13 cellular contexts compared by ENCODE assay signal in the genomic region with DNA sequence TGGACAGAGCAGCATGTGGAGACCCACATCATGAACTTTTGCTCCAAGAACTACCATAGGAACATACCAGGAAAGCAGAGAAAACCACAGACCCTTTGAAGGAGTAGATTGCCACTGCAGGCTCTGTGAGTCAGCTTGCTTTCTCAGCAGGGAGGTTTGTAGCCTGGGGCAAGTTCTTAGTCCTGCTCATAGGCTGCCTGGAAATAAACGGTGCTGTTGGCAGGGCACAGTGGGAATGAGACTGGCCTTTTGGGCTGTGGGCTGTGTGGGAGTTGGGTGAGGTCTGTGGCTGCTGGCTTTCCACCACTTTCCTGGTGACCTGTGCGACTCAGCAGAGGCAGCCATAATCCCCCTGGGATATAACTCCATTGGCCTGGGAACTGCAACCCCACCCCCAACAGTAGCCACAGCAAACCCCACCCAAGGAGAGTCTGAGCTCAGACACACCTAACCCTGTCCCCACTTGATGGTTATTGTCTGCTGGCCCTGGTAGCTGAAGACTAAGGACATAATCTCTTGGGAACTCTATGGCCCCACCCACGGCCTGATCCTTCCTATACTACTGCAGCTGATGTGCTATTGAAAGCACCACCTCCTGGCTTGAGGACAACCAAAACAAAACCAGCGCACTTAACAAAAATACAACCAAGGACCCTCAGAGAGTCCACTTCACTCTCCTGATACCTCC.
DNase-seq lines count a peak whose midpoint lies in the region; ATAC-seq and TF ChIP-seq lines count a peak whose summit lies in the region.
"Had no signal": no experiment of that assay in that cellular context is flagged by ENCODE, and none has a peak within 500 bp of the region (broad histone marks: within the 10 kb centered on the region; RNA-seq: fewer than 3 reads in every experiment).

No MANE protein-coding gene starts in this region.

- H3K27ac Mint-ChIP-seq in neural progenitor cell = no peak overlapping the region
- H3K27ac Mint-ChIP-seq in activated naive CD8-positive, alpha-beta T cell treated with anti-CD3 and anti-CD28 coated beads, Interleukin-2, amount 50 U/mL, for 24 hours = no peak overlapping the region

- no peaks in the 10 kb centered on the region for H4K20me1 ChIP-seq in neural progenitor cell (ENCODE audit: low read depth)

- H3K9ac ChIP-seq in mesenchymal stem cell (ENCODE audit: low read length) = no peak overlapping the region
- no peak overlapping the region for H3K9ac ChIP-seq in neural progenitor cell

- H2AFZ ChIP-seq in mesenchymal stem cell (ENCODE audit: low read depth, low read length) (no peak overlapping the region), neural progenitor cell (replicated peaks) (no peak overlapping the region)

- WGBS in mesenchymal stem cell = 58% methylated on average over 3 of the region's 4 CpGs

- H3K23ac ChIP-seq in mesenchymal stem cell (ENCODE audit: low read length in 2 of 2) = no peak overlapping the region

- no peaks in the 10 kb centered on the region for H3F3A ChIP-seq in neural progenitor cell (ENCODE audit: low read depth)

- no peak overlapping the region for H2BK15ac ChIP-seq in mesenchymal stem cell (ENCODE audit: low read depth, poor library complexity, severe bottlenecking)

- no peak overlapping the region for H4K8ac ChIP-seq in mesenchymal stem cell (ENCODE audit: low read length)

- H3K36me3 ChIP-seq in mesenchymal stem cell (ENCODE audit: control insufficient read depth in 1 of 2, insufficient read depth in 2 of 2, low read depth in 1 of 2, low read length in 2 of 2) (no peaks in the 10 kb centered on the region), neural progenitor cell (no peaks in the 10 kb centered on the region)

- no peaks in the 10 kb centered on the region for H3K79me1 ChIP-seq in mesenchymal stem cell (replicated peaks; ENCODE audit: low read length, poor library complexity, severe bottlenecking)

- H3K27me3 ChIP-seq in mesenchymal stem cell (ENCODE audit: control insufficient read depth in 1 of 2, insufficient read depth in 1 of 2, low read length in 2 of 2) = no peaks in the 10 kb centered on the region
- H3K27me3 ChIP-seq in neural progenitor cell = no peaks in the 10 kb centered on the region
- H3K27me3 ChIP-seq: testis had no signal

- no peak for TF ChIP-seq CTCF in neural progenitor cell (IDR thresholded peaks at IDR 0.05)

- peaks cover 7% of the 10 kb centered on the region for H3K9me3 Mint-ChIP-seq in neural progenitor cell
- H3K9me3 Mint-ChIP-seq in activated naive CD8-positive, alpha-beta T cell treated with anti-CD3 and anti-CD28 coated beads, Interleukin-2, amount 50 U/mL, for 24 hours = peaks cover 5% of the 10 kb centered on the region

- H3K79me2 ChIP-seq in neural progenitor cell (ENCODE audit: low read depth) = no peaks in the 10 kb centered on the region

- peaks cover 5% of the 10 kb centered on the region for H3K4me1 ChIP-seq in mesenchymal stem cell (ENCODE audit: control insufficient read depth, insufficient read depth, low read depth, low read length)
- no peaks in the 10 kb centered on the region for H3K4me1 ChIP-seq in neural progenitor cell
- H3K4me1 ChIP-seq: testis had no signal

- H4K91ac ChIP-seq in mesenchymal stem cell (ENCODE audit: low read length) = no peak overlapping the region

- DNase-seq in Daoy (ENCODE audit: low read depth) = peak; percentile 4
- DNase-seq in amniotic stem cell (lab: John Stamatoyannopoulos, UW) = peak; percentile 86
- peak; percentile 62 for DNase-seq in mesenchymal stem cell
- no peak for DNase-seq in NCI-H2081 treated with DMSO at 0.1 percent for 48 hours (lab: John Stamatoyannopoulos, UW)
- no peak for DNase-seq in neural progenitor cell (ENCODE audit: low spot score)
- DNase-seq in activated T-cell treated with anti-CD3 and anti-CD28 coated beads, Interleukin-2, amount 50 U/mL, for 48 hours = no peak
- DNase-seq in activated naive CD8-positive, alpha-beta T cell treated with anti-CD3 and anti-CD28 coated beads, Interleukin-2, amount 50 U/mL, for 24 hours = no peak
- DNase-seq: anterior cingulate cortex, glutamatergic neuron, NCI-H82, testis had no signal

- no peak overlapping the region for H3K18ac ChIP-seq in mesenchymal stem cell (ENCODE audit: low read depth in 1 of 2, low read length in 2 of 2)

- peaks cover 4% of the 10 kb centered on the region for H3K27me3 Mint-ChIP-seq in neural progenitor cell (ENCODE audit: insufficient read depth, low read depth)
- H3K27me3 Mint-ChIP-seq in activated naive CD8-positive, alpha-beta T cell treated with anti-CD3 and anti-CD28 coated beads, Interleukin-2, amount 50 U/mL, for 24 hours = no peaks in the 10 kb centered on the region
- H3K27me3 Mint-ChIP-seq: IgD-negative memory B cell had no signal

- no peak overlapping the region for H2AK5ac ChIP-seq in mesenchymal stem cell (ENCODE audit: low read length, severe bottlenecking)

- H2BK5ac ChIP-seq in mesenchymal stem cell (ENCODE audit: low read depth, low read length, poor library complexity, severe bottlenecking) = no peak overlapping the region

- H3K9me3 ChIP-seq in mesenchymal stem cell (ENCODE audit: control insufficient read depth, low read length) = peaks cover 10% of the 10 kb centered on the region
- H3K9me3 ChIP-seq in neural progenitor cell (ENCODE audit: low read depth) = no peaks in the 10 kb centered on the region
- H3K9me3 ChIP-seq: testis had no signal

- H3K4me3 ChIP-seq in mesenchymal stem cell (ENCODE audit: insufficient read depth in 1 of 2, low read depth in 1 of 2, low read length in 2 of 2) = no peak overlapping the region
- H3K4me3 ChIP-seq in neural progenitor cell = no peak overlapping the region
- H3K4me3 ChIP-seq: testis had no signal

- no peak overlapping the region for H3K4me3 Mint-ChIP-seq in neural progenitor cell
- no peak overlapping the region for H3K4me3 Mint-ChIP-seq in activated naive CD8-positive, alpha-beta T cell treated with anti-CD3 and anti-CD28 coated beads, Interleukin-2, amount 50 U/mL, for 24 hours
- H3K4me3 Mint-ChIP-seq: IgD-negative memory B cell had no signal

- H3K14ac ChIP-seq in mesenchymal stem cell (ENCODE audit: low read length in 2 of 2) = no peak overlapping the region

- H3K36me3 Mint-ChIP-seq in neural progenitor cell = no peaks in the 10 kb centered on the region
- H3K36me3 Mint-ChIP-seq in activated naive CD8-positive, alpha-beta T cell treated with anti-CD3 and anti-CD28 coated beads, Interleukin-2, amount 50 U/mL, for 24 hours (ENCODE audit: low read depth) = no peaks in the 10 kb centered on the region
- H3K36me3 Mint-ChIP-seq: IgD-negative memory B cell had no signal

- no peak overlapping the region for H3K27ac ChIP-seq in mesenchymal stem cell (ENCODE audit: low read length, poor library complexity, severe bottlenecking)
- no peak overlapping the region for H3K27ac ChIP-seq in neural progenitor cell
- H3K27ac ChIP-seq: testis had no signal

- H2BK120ac ChIP-seq in mesenchymal stem cell (ENCODE audit: low read depth, low read length) = no peak overlapping the region

- H3K4ac ChIP-seq in mesenchymal stem cell (ENCODE audit: low read depth in 1 of 2, low read length in 2 of 2) = no peak overlapping the region

- H3K4me2 ChIP-seq in mesenchymal stem cell (ENCODE audit: low read length, poor library complexity, severe bottlenecking) (no peak overlapping the region), neural progenitor cell (no peak overlapping the region)

- no peak overlapping the region for H2BK12ac ChIP-seq in mesenchymal stem cell (ENCODE audit: low read length in 2 of 2)

- H3K4me1 Mint-ChIP-seq in neural progenitor cell = no peaks in the 10 kb centered on the region
- no peaks in the 10 kb centered on the region for H3K4me1 Mint-ChIP-seq in activated naive CD8-positive, alpha-beta T cell treated with anti-CD3 and anti-CD28 coated beads, Interleukin-2, amount 50 U/mL, for 24 hours
- H3K4me1 Mint-ChIP-seq: IgD-negative memory B cell had no signal

- ATAC-seq in HG03025 (IDR thresholded peaks at IDR 0.05; ENCODE audit: low FRiP score, unreplicated experiment) = peak; percentile 21
- ATAC-seq in activated naive CD8-positive, alpha-beta T cell treated with anti-CD3 and anti-CD28 coated beads, Interleukin-2, amount 50 U/mL, for 24 hours = no peak

Comparison
In these comparisons a context has a peak if more than half of its experiments do, and no peak if none do; other contexts are left out.
1. DNase-seq: peak in Daoy (single experiment), amniotic stem cell (single experiment) and mesenchymal stem cell (single experiment); none in NCI-H2081 treated with DMSO at 0.1 percent for 48 hours (single experiment), neural progenitor cell (single experiment), activated T-cell treated with anti-CD3 and anti-CD28 coated beads, Interleukin-2, amount 50 U/mL, for 48 hours (0 of 2) and activated naive CD8-positive, alpha-beta T cell treated with anti-CD3 and anti-CD28 coated beads, Interleukin-2, amount 50 U/mL, for 24 hours (single experiment).